Comparison of ENCODE assay signal across 7 cellular contexts in the genomic region with DNA sequence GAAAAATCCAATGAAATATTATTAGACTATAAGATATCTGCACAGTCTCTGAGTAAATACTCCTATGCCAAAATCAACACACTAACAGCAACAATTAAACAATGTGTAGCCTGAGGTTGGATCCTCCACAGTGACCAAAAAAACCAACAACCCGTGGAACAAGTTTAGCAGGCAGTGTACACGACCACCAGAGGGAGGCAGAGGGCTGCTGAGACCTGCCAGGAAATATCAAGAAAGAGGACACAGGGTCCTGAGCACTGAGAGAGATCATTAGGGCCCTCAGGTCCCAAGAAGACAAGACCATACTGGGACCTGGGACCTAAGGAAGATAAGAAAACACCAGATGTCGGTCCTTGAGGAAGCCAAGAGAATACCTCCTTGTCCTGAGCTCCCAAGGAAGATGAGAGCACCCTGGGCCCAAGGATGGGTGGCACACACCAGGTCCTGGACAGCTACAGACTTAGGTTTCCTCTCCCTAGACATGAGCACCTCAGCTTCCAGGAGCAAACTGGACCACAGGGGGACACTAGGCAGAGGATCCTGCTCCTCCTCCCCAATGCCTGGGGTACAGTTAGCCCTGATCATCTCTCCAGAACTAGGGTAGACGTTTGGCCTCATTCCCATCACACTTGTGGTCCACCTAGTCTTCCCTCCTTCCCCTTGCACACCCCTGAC.
DNase-seq lines count a peak whose midpoint lies in the region; ATAC-seq and TF ChIP-seq lines count a peak whose summit lies in the region.

No MANE protein-coding gene starts in this region.

- H3K27me3 Mint-ChIP-seq in stimulated activated memory B cell treated with anti-CD40 and anti-IgM and Interleukin-4, amounts not matched to agents 10 μg/mL and 1 μg/mL and 100 μg/mL, for 72 hours, result no peaks in the 10 kb centered on the region

- H3K4me3 ChIP-seq in NB4 (ENCODE audit: low read depth, low read length) (peak overlapping the region; percentile 65), duodenal mucosa (ENCODE audit: low read depth in 1 of 2, low read length in 2 of 2) (peak overlapping the region; percentile 98), mucosa of rectum (ENCODE audit: low read length in 2 of 2) (peak overlapping the region; percentile 68 to 94)

- no peak for ATAC-seq in stimulated activated memory B cell treated with anti-CD40 and anti-IgM and Interleukin-4, amounts not matched to agents 10 μg/mL and 1 μg/mL and 100 μg/mL, for 72 hours

- peak; percentile 67 for TF ChIP-seq CTCF in GM12872 (IDR thresholded peaks at IDR 0.05; ENCODE audit: insufficient read depth, low read depth, low read length)
- peak; percentile 59 for TF ChIP-seq CTCF in NB4 (IDR thresholded peaks at IDR 0.05; ENCODE audit: low read depth, low read length)

- H3K4me3 Mint-ChIP-seq in stimulated activated memory B cell treated with anti-CD40 and anti-IgM and Interleukin-4, amounts not matched to agents 10 μg/mL and 1 μg/mL and 100 μg/mL, for 72 hours, result peak overlapping the region; percentile 95

- H3K9me3 ChIP-seq in duodenal mucosa (ENCODE audit: control insufficient read depth in 1 of 2, low read length in 2 of 2), result peaks cover 60 to 76% of the 10 kb centered on the region in 2 donors
- peaks cover 43 to 56% of the 10 kb centered on the region in 2 donors for H3K9me3 ChIP-seq in mucosa of rectum (ENCODE audit: control insufficient read depth in 2 of 2, low read length in 2 of 2)

- peaks cover 58% of the 10 kb centered on the region for H3K36me3 Mint-ChIP-seq in stimulated activated memory B cell treated with anti-CD40 and anti-IgM and Interleukin-4, amounts not matched to agents 10 μg/mL and 1 μg/mL and 100 μg/mL, for 72 hours

- H3K27ac Mint-ChIP-seq in stimulated activated memory B cell treated with anti-CD40 and anti-IgM and Interleukin-4, amounts not matched to agents 10 μg/mL and 1 μg/mL and 100 μg/mL, for 72 hours, result peak overlapping the region; percentile 98

- H3K27ac ChIP-seq in duodenal mucosa (ENCODE audit: low read depth, low read length), result peak overlapping the region; percentile 53
- peak overlapping the region; percentile 77 to 100 for H3K27ac ChIP-seq in mucosa of rectum (ENCODE audit: low read depth in 2 of 2, low read length in 2 of 2)

- TF ChIP-seq POLR2A in NB4 (IDR thresholded peaks at IDR 0.05; ENCODE audit: extremely low read depth, insufficient read length), result no peak

- H3K9ac ChIP-seq in duodenal mucosa (ENCODE audit: low read depth in 1 of 2, low read length in 2 of 2) (no peak overlapping the region), mucosa of rectum (ENCODE audit: low read depth in 1 of 2, low read length in 2 of 2) (no peak overlapping the region)

- peaks cover 13% of the 10 kb centered on the region for H3K9me3 Mint-ChIP-seq in stimulated activated memory B cell treated with anti-CD40 and anti-IgM and Interleukin-4, amounts not matched to agents 10 μg/mL and 1 μg/mL and 100 μg/mL, for 72 hours

- H3K4me1 ChIP-seq in duodenal mucosa (ENCODE audit: control insufficient read depth in 1 of 2, insufficient read depth in 2 of 2, low read length in 2 of 2) (peaks cover 4% of the 10 kb centered on the region in 2 donors), mucosa of rectum (ENCODE audit: control insufficient read depth in 2 of 2, insufficient read depth in 2 of 2, low read length in 2 of 2) (peaks cover 0 to 10% of the 10 kb centered on the region in 2 donors)

- peaks cover 27% of the 10 kb centered on the region for H3K4me1 Mint-ChIP-seq in stimulated activated memory B cell treated with anti-CD40 and anti-IgM and Interleukin-4, amounts not matched to agents 10 μg/mL and 1 μg/mL and 100 μg/mL, for 72 hours

- H3K27me3 ChIP-seq in duodenal mucosa (ENCODE audit: control insufficient read depth in 1 of 2, insufficient read depth in 2 of 2, low read length in 2 of 2) (no peaks in the 10 kb centered on the region), mucosa of rectum (ENCODE audit: control insufficient read depth in 2 of 2, insufficient read depth in 2 of 2, low read length in 2 of 2) (no peaks in the 10 kb centered on the region)

- H3K36me3 ChIP-seq in duodenal mucosa (ENCODE audit: control insufficient read depth in 1 of 2, insufficient read depth in 2 of 2, low read length in 2 of 2) (peaks cover 21 to 22% of the 10 kb centered on the region in 2 donors), mucosa of rectum (ENCODE audit: control insufficient read depth in 2 of 2, insufficient read depth in 2 of 2, low read length in 2 of 2) (peaks cover 16 to 18% of the 10 kb centered on the region in 2 donors)

- DNase-seq in NB4 (ENCODE audit: low read depth) (peak; percentile 77), NCI-H1417 treated with DMSO at 0.1 percent for 48 hours (lab: John Stamatoyannopoulos, UW) (no peak)
- peak; percentile 79 for DNase-seq in activated CD4-positive, alpha-beta T cell treated with anti-CD3 and anti-CD28 coated beads for 48 hours
